Comparison of ENCODE assay signal across 8 cellular contexts in the genomic region with DNA sequence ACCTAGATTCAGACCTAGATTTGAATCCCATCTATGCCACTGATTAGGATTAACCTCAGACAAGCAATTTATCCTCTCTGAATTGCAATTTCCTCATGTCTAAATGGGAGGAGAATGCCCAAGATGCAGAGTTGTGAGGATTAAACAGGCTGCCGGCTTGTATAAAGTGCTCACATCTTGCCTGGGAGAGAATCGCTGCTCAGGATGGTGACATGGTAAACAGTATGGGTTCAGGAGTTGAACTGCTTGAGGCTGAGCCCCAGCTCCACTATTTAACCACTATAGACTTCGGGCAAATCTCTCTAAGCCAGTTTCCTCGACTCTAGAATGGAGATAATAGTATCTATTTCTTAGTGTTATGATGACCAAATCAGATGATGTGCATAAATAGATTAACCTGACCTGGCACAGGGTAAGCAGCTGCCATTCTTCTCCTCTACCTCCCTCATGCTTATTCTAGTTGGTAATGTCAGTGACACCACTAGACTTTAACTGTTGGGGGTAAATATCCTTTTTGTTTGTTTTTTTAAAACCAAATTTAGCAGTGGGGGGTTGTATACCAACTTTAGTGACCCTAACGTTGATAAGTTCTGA. TPM values are rescaled to one million over a fixed set of nuclear protein-coding genes. Genes with fewer than 3 reads are reported as not detected.
DNase-seq lines count a peak whose midpoint lies in the region; ATAC-seq and TF ChIP-seq lines count a peak whose summit lies in the region.

No MANE protein-coding gene starts in this region.

- 18 to 32% (median 23%) methylated on average over 5 of the region's 5 CpGs for WGBS in adrenal gland, 4 donors
- 7% methylated on average over 5 of the region's 5 CpGs for WGBS in right lobe of liver (ENCODE audit: insufficient coverage, low coverage, low lambda C conversion rate, missing lambda C conversion rate)

- H3K9me3 Mint-ChIP-seq in stimulated activated naive CD8-positive, alpha-beta T cell treated with anti-CD3 and anti-CD28 coated beads, Interleukin-15, Interleukin-2, amounts not matched to agents 100 ng/mL and 50 ng/mL, for 24 hours: no peaks in the 10 kb centered on the region

- no peak for DNase-seq in stimulated activated naive CD8-positive, alpha-beta T cell treated with anti-CD3 and anti-CD28 coated beads, Interleukin-15, Interleukin-2, amounts not matched to agents 100 U/mL and 50 U/mL, for 24 hours
- no peak for DNase-seq in adrenal gland
- DNase-seq in right lobe of liver: peak in 1 of 3 donors; percentile 3
- no peak for DNase-seq in COR-L47 (lab: John Stamatoyannopoulos, UW)
- DNase-seq in NCI-H526 treated with DMSO at 0.1 percent for 48 hours (lab: John Stamatoyannopoulos, UW): no peak
- no peak for DNase-seq in hippocampal formation (lab: John Stamatoyannopoulos, UW)

- intact Hi-C loops in adrenal gland (cut with DNase I) (loop anchor here in 1 of 2 donors (2.0 to 10.0 kb wide), 2 partner anchors 29 to 153 kb away; partner anchors contain the start of gene AOC2), right lobe of liver (cut with DNase I) (loop anchor here in 1 of 2 donors (10.0 kb wide), 1 partner anchor 127 kb away; the partner anchor contains the start of gene BRCA1)

- H3K36me3 ChIP-seq in adrenal gland (replicated peaks in 1 of 2): peaks cover 0 to 38% of the 10 kb centered on the region in 2 donors
- peaks cover 0 to 31% (median 10%) of the 10 kb centered on the region in 4 donors for H3K36me3 ChIP-seq in right lobe of liver

- H3K4me1 Mint-ChIP-seq in stimulated activated naive CD8-positive, alpha-beta T cell treated with anti-CD3 and anti-CD28 coated beads, Interleukin-15, Interleukin-2, amounts not matched to agents 100 ng/mL and 50 ng/mL, for 24 hours (ENCODE audit: low read depth): peaks cover 41% of the 10 kb centered on the region

- no peak for TF ChIP-seq POLR2A in adrenal gland (IDR thresholded peaks at IDR 0.05)
- TF ChIP-seq POLR2A in right lobe of liver (IDR thresholded peaks at IDR 0.05): no peak

- peak overlapping the region in 4 of 5 donors; percentile 30 to 97 (median 82) for H3K27ac ChIP-seq in adrenal gland
- H3K27ac ChIP-seq in right lobe of liver: peak overlapping the region; percentile 35 to 85 (median 52)

- TF ChIP-seq CTCF in adrenal gland (IDR thresholded peaks at IDR 0.05): no peak
- no peak for TF ChIP-seq CTCF in right lobe of liver (IDR thresholded peaks at IDR 0.05)

- H3K9me3 ChIP-seq in adrenal gland (replicated peaks in 1 of 3) (no peaks in the 10 kb centered on the region), right lobe of liver (no peaks in the 10 kb centered on the region)

- H3K4me3 ChIP-seq in adrenal gland (peak overlapping the region in 1 of 4 donors; percentile 23), right lobe of liver (peak overlapping the region in 2 of 3 donors; percentile 75 to 79)

- peaks cover 12 to 26% of the 10 kb centered on the region in 2 donors for H3K4me1 ChIP-seq in adrenal gland (replicated peaks in 1 of 2)
- peaks cover 0 to 18% (median 9%) of the 10 kb centered on the region in 4 donors for H3K4me1 ChIP-seq in right lobe of liver

- ATAC-seq in stimulated activated naive CD8-positive, alpha-beta T cell treated with anti-CD3 and anti-CD28 coated beads, Interleukin-15, Interleukin-2, amounts not matched to agents 100 U/mL and 50 U/mL, for 24 hours: no peak
- ATAC-seq in right lobe of liver: peak in 2 of 4 donors; percentile 0 to 5
- ATAC-seq in HG03432 (IDR thresholded peaks at IDR 0.05; ENCODE audit: unreplicated experiment): no peak

- no peaks in the 10 kb centered on the region for H3K27me3 Mint-ChIP-seq in stimulated activated naive CD8-positive, alpha-beta T cell treated with anti-CD3 and anti-CD28 coated beads, Interleukin-15, Interleukin-2, amounts not matched to agents 100 ng/mL and 50 ng/mL, for 24 hours

- no peaks in the 10 kb centered on the region for H3K27me3 ChIP-seq in adrenal gland
- no peaks in the 10 kb centered on the region for H3K27me3 ChIP-seq in right lobe of liver

- H3K36me3 Mint-ChIP-seq in stimulated activated naive CD8-positive, alpha-beta T cell treated with anti-CD3 and anti-CD28 coated beads, Interleukin-15, Interleukin-2, amounts not matched to agents 100 ng/mL and 50 ng/mL, for 24 hours (ENCODE audit: low read depth): peaks cover 60% of the 10 kb centered on the region

- H3K4me3 Mint-ChIP-seq in stimulated activated naive CD8-positive, alpha-beta T cell treated with anti-CD3 and anti-CD28 coated beads, Interleukin-15, Interleukin-2, amounts not matched to agents 100 ng/mL and 50 ng/mL, for 24 hours: peak overlapping the region; percentile 98

- peak overlapping the region; percentile 99 for H3K27ac Mint-ChIP-seq in stimulated activated naive CD8-positive, alpha-beta T cell treated with anti-CD3 and anti-CD28 coated beads, Interleukin-15, Interleukin-2, amounts not matched to agents 100 ng/mL and 50 ng/mL, for 24 hours

RNA-seq across cellular contexts. Expression of gene RPL27, which starts 0.7 kb away (rescaled TPM):
- 1,000 to 10,000 TPM in 2 of 8 donors, 100 to 1,000 TPM in 6; 356 to 1,313 (median 903) TPM for total RNA-seq in adrenal gland
- 1,000 to 10,000 TPM; 1,877 to 2,291 (median 1,931) TPM for polyA plus RNA-seq in adrenal gland
- 100 to 1,000 TPM; 229 to 528 (median 316) TPM for total RNA-seq in right lobe of liver

RNA-seq across cellular contexts. Expression of gene IFI35, which starts 9.1 kb away (rescaled TPM):
- total RNA-seq in adrenal gland (10 to 100 TPM; 47.7 to 72.9 (median 64.8) TPM), right lobe of liver (10 to 100 TPM; 14.1 to 23.3 (median 18.1) TPM)
- polyA plus RNA-seq in adrenal gland: 10 to 100 TPM; 44.1 to 91.4 (median 68.1) TPM

RNA-seq across cellular contexts. Expression of gene RUNDC1, which starts 17.1 kb away (rescaled TPM):
- total RNA-seq in adrenal gland (10 to 100 TPM; 15.0 to 29.7 (median 18.2) TPM), right lobe of liver (1 to 10 TPM; 3.6 to 5.1 (median 4.6) TPM)
- polyA plus RNA-seq in adrenal gland: 10 to 100 TPM in 2 of 3 donors, 1 to 10 TPM in 1; 7.6 to 20.6 (median 10.3) TPM

RNA-seq across cellular contexts. Expression of gene PTGES3L, which starts 17.6 kb away (rescaled TPM):
- total RNA-seq in adrenal gland: under 1 TPM in 2 of 8 donors, not detected in 6; 0.18 to 0.28 TPM
- under 1 TPM; 0.61 to 0.72 (median 0.62) TPM for polyA plus RNA-seq in adrenal gland
- total RNA-seq in right lobe of liver: not detected

RNA-seq across cellular contexts. Expression of gene VAT1, which starts 24.7 kb away (rescaled TPM):
- 100 to 1,000 TPM; 418 to 744 (median 465) TPM for total RNA-seq in adrenal gland
- polyA plus RNA-seq in adrenal gland: 100 to 1,000 TPM; 177 to 311 (median 269) TPM
- 10 to 100 TPM; 38.2 to 51.6 (median 43.3) TPM for total RNA-seq in right lobe of liver
